Comparison of ENCODE assay signal across 15 cellular contexts in the genomic region with DNA sequence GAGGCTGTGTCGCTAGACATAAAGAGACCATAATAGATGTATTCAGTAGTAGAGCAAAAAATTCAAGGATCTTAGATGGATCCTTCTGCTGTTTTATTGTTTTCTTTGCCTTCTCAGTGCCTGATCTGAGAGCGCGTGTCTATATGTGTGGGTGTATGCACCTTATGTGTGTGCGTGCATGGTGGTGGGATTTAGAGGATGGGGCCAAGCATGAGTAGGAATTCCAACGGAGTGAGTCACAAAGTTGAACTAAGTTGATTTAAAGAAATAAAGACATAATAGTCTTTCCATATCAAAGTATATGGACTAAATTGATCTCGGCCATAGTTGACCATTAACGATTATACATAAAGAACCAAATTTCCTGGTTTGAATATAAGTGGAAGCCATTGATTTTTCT.
DNase-seq lines count a peak whose midpoint lies in the region; ATAC-seq, FAIRE-seq and TF ChIP-seq lines count a peak whose summit lies in the region.
"Had no signal": no experiment of that assay in that cellular context is flagged by ENCODE, and none has a peak within 500 bp of the region (broad histone marks: within the 10 kb centered on the region; RNA-seq: fewer than 3 reads in every experiment).

No MANE protein-coding gene starts in this region.

- peak overlapping the region; percentile 8 for H2AFZ ChIP-seq in astrocyte (ENCODE audit: low read depth, low read length)

- H3K27me3 Mint-ChIP-seq in astrocyte (ENCODE audit: low read depth, unreplicated experiment), result no peaks in the 10 kb centered on the region
- H3K27me3 Mint-ChIP-seq: CD8-positive, alpha-beta memory T cell had no signal

- WGBS in stomach, 5 donors, result 92 to 96% (median 94%) methylated on average over 7 of the region's 7 CpGs

- H3K4me1 Mint-ChIP-seq in astrocyte (ENCODE audit: low read depth, unreplicated experiment), result peaks cover 23% of the 10 kb centered on the region
- H3K4me1 Mint-ChIP-seq: CD8-positive, alpha-beta memory T cell; IgD-negative memory B cell had no signal

- DNase-seq in ELR (ENCODE audit: low read depth) (peak; percentile 43), astrocyte (ENCODE audit: low read depth) (peak; percentile 35), foreskin keratinocyte (no peak), urothelium cell line (ENCODE audit: low spot score) (no peak), stomach (no peak), SK-N-DZ (ENCODE audit: low spot score) (no peak)
- DNase-seq: 8988T; AML-193; Caco-2; CD8-positive, alpha-beta memory T cell; DND-41 had no signal

- H3K27ac ChIP-seq in astrocyte (ENCODE audit: low read depth, low read length), result peak overlapping the region; percentile 33
- H3K27ac ChIP-seq in foreskin keratinocyte, result peak overlapping the region; percentile 43
- no peak overlapping the region for H3K27ac ChIP-seq in stomach
- H3K27ac ChIP-seq: BLaER1 had no signal

- peak overlapping the region; percentile 9 for H3K4me2 ChIP-seq in astrocyte (ENCODE audit: low read length)
- H3K4me2 ChIP-seq: BLaER1 had no signal

- intact Hi-C loops in stomach (cut with DNase I; ENCODE audit: low total_unique reads), result no loop called here

- no peaks in the 10 kb centered on the region for H3K27me3 ChIP-seq in astrocyte (ENCODE audit: insufficient read depth, low read length)
- H3K27me3 ChIP-seq in foreskin keratinocyte, result no peaks in the 10 kb centered on the region
- no peaks in the 10 kb centered on the region for H3K27me3 ChIP-seq in stomach
- H3K27me3 ChIP-seq: BLaER1 had no signal

- H3K4me1 ChIP-seq in astrocyte (ENCODE audit: insufficient read depth, low read length) (peaks cover 15% of the 10 kb centered on the region), foreskin keratinocyte (peaks cover 32% of the 10 kb centered on the region), stomach (peaks cover 0 to 6% (median 2%) of the 10 kb centered on the region in 4 donors)
- H3K4me1 ChIP-seq: Caco-2 had no signal

- peak overlapping the region; percentile 55 for H3K27ac Mint-ChIP-seq in astrocyte (ENCODE audit: unreplicated experiment)
- H3K27ac Mint-ChIP-seq: IgD-negative memory B cell had no signal

- H3K9me3 Mint-ChIP-seq in astrocyte (ENCODE audit: unreplicated experiment), result peaks cover 14% of the 10 kb centered on the region

- ATAC-seq in foreskin keratinocyte (no peak), GM21717 (IDR thresholded peaks at IDR 0.05; ENCODE audit: unreplicated experiment) (no peak)

- H3K36me3 Mint-ChIP-seq in astrocyte (ENCODE audit: low read depth, unreplicated experiment), result no peaks in the 10 kb centered on the region
- H3K36me3 Mint-ChIP-seq: CD8-positive, alpha-beta memory T cell had no signal

- TF ChIP-seq POLR2A in stomach (IDR thresholded peaks at IDR 0.05), result no peak

- TF ChIP-seq EP300 in stomach (IDR thresholded peaks at IDR 0.05), result no peak

- H3K9ac ChIP-seq in astrocyte (ENCODE audit: low read length), result no peak overlapping the region
- H3K9ac ChIP-seq: BLaER1 had no signal

- no peak overlapping the region for H3K4me3 Mint-ChIP-seq in astrocyte (ENCODE audit: unreplicated experiment)
- H3K4me3 Mint-ChIP-seq: CD8-positive, alpha-beta memory T cell; IgD-negative memory B cell had no signal

- H3K4me3 ChIP-seq in astrocyte (ENCODE audit: insufficient read depth, low read depth, low read length), result no peak overlapping the region
- H3K4me3 ChIP-seq in stomach, result no peak overlapping the region
- H3K4me3 ChIP-seq: BLaER1 had no signal

- no peaks in the 10 kb centered on the region for H4K20me1 ChIP-seq in astrocyte (ENCODE audit: insufficient read depth, low read length)
- H4K20me1 ChIP-seq: BLaER1 had no signal

- H3K9me3 ChIP-seq in astrocyte (ENCODE audit: insufficient read depth, low read depth, low read length), result no peaks in the 10 kb centered on the region
- no peaks in the 10 kb centered on the region for H3K9me3 ChIP-seq in stomach
- H3K9me3 ChIP-seq: BLaER1, Caco-2 had no signal

- no peaks in the 10 kb centered on the region for H3K79me2 ChIP-seq in astrocyte (ENCODE audit: insufficient read depth, low read length)

- TF ChIP-seq CTCF in astrocyte (IDR thresholded peaks at IDR 0.05; ENCODE audit: insufficient read depth, low read depth, low read length) (no peak), foreskin keratinocyte (conservative IDR thresholded peaks at IDR 0.05) (no peak), stomach (IDR thresholded peaks at IDR 0.05) (no peak)

- H3K36me3 ChIP-seq in astrocyte (ENCODE audit: insufficient read depth, low read length), result no peaks in the 10 kb centered on the region
- H3K36me3 ChIP-seq in stomach, result no peaks in the 10 kb centered on the region
- H3K36me3 ChIP-seq: BLaER1 had no signal

- FAIRE-seq in astrocyte (lab: Jason Lieb, UNC) (no peak), urothelium cell line (lab: Jason Lieb, UNC) (peak; percentile 27)
- FAIRE-seq: H54 had no signal

Comparison
In these comparisons a context has a peak if more than half of its experiments do, and no peak if none do; other contexts are left out.
1. DNase-seq: peak in ELR (single experiment) and astrocyte (single experiment); none in foreskin keratinocyte (0 of 2), urothelium cell line (single experiment), stomach (single experiment) and SK-N-DZ (single experiment).
2. H3K27ac ChIP-seq: peak in astrocyte (single experiment) and foreskin keratinocyte (single experiment); none in stomach (0 of 5).